In genomic region chr16:11682655-11683096, GRCh38 we compare ENCODE assay signal across 8 cellular contexts. TPM values are rescaled to one million over a fixed set of nuclear protein-coding genes. Genes with fewer than 3 reads are reported as not detected.
DNase-seq lines count a peak whose midpoint lies in the region; ATAC-seq and TF ChIP-seq lines count a peak whose summit lies in the region.

No MANE protein-coding gene starts in this region.

- no peak overlapping the region for H3K23ac ChIP-seq in mesendoderm (ENCODE audit: low read length)

- H3K4me3 ChIP-seq in neutrophil (ENCODE audit: low read depth in 1 of 2, low read length in 1 of 2) (no peak overlapping the region), endodermal cell (ENCODE audit: low read length) (no peak overlapping the region), mesendoderm (ENCODE audit: low read length) (no peak overlapping the region), prostate gland (no peak overlapping the region)

- H3K9ac ChIP-seq in endodermal cell (ENCODE audit: extremely low read depth, low read length, poor library complexity, severe bottlenecking) (no peak overlapping the region), mesendoderm (ENCODE audit: low read length) (no peak overlapping the region)

- H2BK15ac ChIP-seq in mesendoderm (replicated peaks; ENCODE audit: low read depth): no peak overlapping the region

- H3K4me1 Mint-ChIP-seq in activated naive CD8-positive, alpha-beta T cell treated with anti-CD3 and anti-CD28 coated beads, Interleukin-2, amount 50 U/mL, for 24 hours: peaks cover 62% of the 10 kb centered on the region
- H3K4me1 Mint-ChIP-seq in endodermal cell: no peaks in the 10 kb centered on the region

- no peak overlapping the region for H2BK120ac ChIP-seq in mesendoderm (ENCODE audit: low read depth, low read length)

- no peak overlapping the region for H2BK5ac ChIP-seq in mesendoderm (ENCODE audit: low read length)

- TF ChIP-seq CTCF in neutrophil (IDR thresholded peaks at IDR 0.05): no peak
- no peak for TF ChIP-seq CTCF in endodermal cell (conservative IDR thresholded peaks at IDR 0.05)
- TF ChIP-seq CTCF in prostate gland (IDR thresholded peaks at IDR 0.05): no peak

- 86 to 92% methylated on average over 5 of the region's 5 CpGs for WGBS in endodermal cell (ENCODE audit: insufficient coverage in 1 of 2, insufficient read length in 1 of 2), 2 experiments
- WGBS in mesendoderm (ENCODE audit: extremely low coverage, insufficient coverage, low lambda C conversion rate): no CpG with 5 or more reads among the region's 5 CpGs
- 61% methylated on average over 5 of the region's 5 CpGs for WGBS in prostate gland

- H3K27ac Mint-ChIP-seq in activated naive CD8-positive, alpha-beta T cell treated with anti-CD3 and anti-CD28 coated beads, Interleukin-2, amount 50 U/mL, for 24 hours: peak overlapping the region; percentile 34
- no peak overlapping the region for H3K27ac Mint-ChIP-seq in endodermal cell

- peaks cover 39 to 42% of the 10 kb centered on the region in 2 experiments for H3K4me1 ChIP-seq in neutrophil (ENCODE audit: control insufficient read depth in 1 of 2, insufficient read depth in 1 of 2, low read depth in 1 of 2, low read length in 1 of 2)
- no peaks in the 10 kb centered on the region for H3K4me1 ChIP-seq in endodermal cell (ENCODE audit: control insufficient read depth, insufficient read depth, low read length)
- H3K4me1 ChIP-seq in mesendoderm (ENCODE audit: control insufficient read depth, low read depth, low read length): no peaks in the 10 kb centered on the region
- H3K4me1 ChIP-seq in prostate gland (replicated peaks): no peaks in the 10 kb centered on the region

- peak; percentile 16 for ATAC-seq in HG02981 (IDR thresholded peaks at IDR 0.05; ENCODE audit: unreplicated experiment)
- no peak for ATAC-seq in activated naive CD8-positive, alpha-beta T cell treated with anti-CD3 and anti-CD28 coated beads, Interleukin-2, amount 50 U/mL, for 24 hours

- H3K4me2 ChIP-seq in mesendoderm (ENCODE audit: low read length): no peak overlapping the region

- no peaks in the 10 kb centered on the region for H3K79me2 ChIP-seq in mesendoderm (ENCODE audit: control insufficient read depth, insufficient read depth, low read length)

- H3K4me3 Mint-ChIP-seq in activated naive CD8-positive, alpha-beta T cell treated with anti-CD3 and anti-CD28 coated beads, Interleukin-2, amount 50 U/mL, for 24 hours: no peak overlapping the region
- H3K4me3 Mint-ChIP-seq in endodermal cell: no peak overlapping the region

- peaks cover 58% of the 10 kb centered on the region for H3K36me3 ChIP-seq in neutrophil
- H3K36me3 ChIP-seq in endodermal cell (ENCODE audit: control insufficient read depth, insufficient read depth, low read length): peaks cover 85% of the 10 kb centered on the region
- peaks cover 11% of the 10 kb centered on the region for H3K36me3 ChIP-seq in mesendoderm (ENCODE audit: control insufficient read depth, insufficient read depth, low read length)
- H3K36me3 ChIP-seq in prostate gland: peaks cover 3 to 13% of the 10 kb centered on the region in 2 donors

- no peak for TF ChIP-seq POLR2A in prostate gland (IDR thresholded peaks at IDR 0.05)

- no peaks in the 10 kb centered on the region for H3K9me3 ChIP-seq in neutrophil
- no peaks in the 10 kb centered on the region for H3K9me3 ChIP-seq in endodermal cell (ENCODE audit: control insufficient read depth, low read length)
- no peaks in the 10 kb centered on the region for H3K9me3 ChIP-seq in prostate gland

- no peaks in the 10 kb centered on the region for H3K27me3 Mint-ChIP-seq in activated naive CD8-positive, alpha-beta T cell treated with anti-CD3 and anti-CD28 coated beads, Interleukin-2, amount 50 U/mL, for 24 hours
- no peaks in the 10 kb centered on the region for H3K27me3 Mint-ChIP-seq in endodermal cell (ENCODE audit: insufficient read depth)

- H3K79me1 ChIP-seq in mesendoderm (ENCODE audit: low read length): no peaks in the 10 kb centered on the region

- intact Hi-C loops in prostate gland (cut with DNase I): no loop called here

- H3K27ac ChIP-seq in neutrophil: peak overlapping the region; percentile 89
- no peak overlapping the region for H3K27ac ChIP-seq in endodermal cell (ENCODE audit: low read depth, low read length)
- H3K27ac ChIP-seq in mesendoderm (ENCODE audit: low read depth, low read length): no peak overlapping the region
- H3K27ac ChIP-seq in prostate gland: no peak overlapping the region

- H4K5ac ChIP-seq in mesendoderm (ENCODE audit: low read length): no peak overlapping the region

- no peaks in the 10 kb centered on the region for H3K9me3 Mint-ChIP-seq in activated naive CD8-positive, alpha-beta T cell treated with anti-CD3 and anti-CD28 coated beads, Interleukin-2, amount 50 U/mL, for 24 hours
- H3K9me3 Mint-ChIP-seq in endodermal cell: no peaks in the 10 kb centered on the region

- no peak overlapping the region for H3K56ac ChIP-seq in mesendoderm (ENCODE audit: low read length)

- H3K18ac ChIP-seq in mesendoderm (ENCODE audit: low read length): no peak overlapping the region

- H4K8ac ChIP-seq in mesendoderm (ENCODE audit: low read depth, low read length): no peak overlapping the region

- no peak overlapping the region for H3K4ac ChIP-seq in mesendoderm (ENCODE audit: low read depth, low read length)

- H3K27me3 ChIP-seq in neutrophil (no peaks in the 10 kb centered on the region), endodermal cell (ENCODE audit: control insufficient read depth, insufficient read depth, low read length, poor library complexity, severe bottlenecking) (no peaks in the 10 kb centered on the region), mesendoderm (ENCODE audit: insufficient read depth, low read length, poor library complexity) (no peaks in the 10 kb centered on the region), prostate gland (replicated peaks; ENCODE audit: insufficient read depth) (no peaks in the 10 kb centered on the region)

- DNase-seq in GM03348 (ENCODE audit: low spot score) (peak; percentile 81), endodermal cell (no peak), mesendoderm (no peak), prostate gland (ENCODE audit: low spot score) (no peak), T-helper 9 cell (no peak)
- DNase-seq in activated naive CD8-positive, alpha-beta T cell treated with anti-CD3 and anti-CD28 coated beads, Interleukin-2, amount 50 U/mL, for 24 hours: no peak

- H2AK5ac ChIP-seq in mesendoderm (ENCODE audit: low read length): no peak overlapping the region

- H3K36me3 Mint-ChIP-seq in activated naive CD8-positive, alpha-beta T cell treated with anti-CD3 and anti-CD28 coated beads, Interleukin-2, amount 50 U/mL, for 24 hours (ENCODE audit: low read depth): peaks cover 49% of the 10 kb centered on the region
- peaks cover 64% of the 10 kb centered on the region for H3K36me3 Mint-ChIP-seq in endodermal cell (ENCODE audit: low read depth)

RNA-seq across cellular contexts. Expression of gene SNN, which starts 14.4 kb away (rescaled TPM):
- 10 to 100 TPM; 28.9 to 35.1 TPM for total RNA-seq in endodermal cell
- polyA plus RNA-seq in endodermal cell (2013, experiment 1 of 2): 78.9 TPM
- polyA plus RNA-seq in endodermal cell (2013, experiment 2 of 2): 66.8 TPM
- 30.3 TPM for polyA plus RNA-seq in mesendoderm (2013, experiment 1 of 2)
- polyA plus RNA-seq in mesendoderm (2013, experiment 2 of 2): 30.0 TPM
- 10 to 100 TPM; 20.8 TPM for total RNA-seq in prostate gland

RNA-seq across cellular contexts. Expression of gene TXNDC11, which starts 60.0 kb away (rescaled TPM):
- total RNA-seq in endodermal cell (10 to 100 TPM; 16.4 to 20.8 TPM), prostate gland (10 to 100 TPM; 75.0 to 96.9 TPM)
- 13.2 TPM for polyA plus RNA-seq in endodermal cell (2013, experiment 1 of 2)
- 13.6 TPM for polyA plus RNA-seq in endodermal cell (2013, experiment 2 of 2)
- 12.0 TPM for polyA plus RNA-seq in mesendoderm (2013, experiment 1 of 2)
- polyA plus RNA-seq in mesendoderm (2013, experiment 2 of 2): 13.0 TPM
